ENCODE assay signal across 7 cellular contexts in genomic region chr17:37041931-37042330, GRCh38.
"Had no signal": no experiment of that assay in that cellular context is flagged by ENCODE, and none has a peak within 500 bp of the region (broad histone marks: within the 10 kb centered on the region; RNA-seq: fewer than 3 reads in every experiment).

No MANE protein-coding gene starts in this region.

- DNase-seq: H9, HCEC 1CT, KG1 had no signal

- ATAC-seq: GM23338 had no signal

- FAIRE-seq: H1, H54 had no signal

- H2AFZ ChIP-seq: GM23338 had no signal

- H3K4me3 ChIP-seq: GM23338 had no signal

- H3K4me2 ChIP-seq: GM23338 had no signal

- H3K27ac ChIP-seq: HL-60 had no signal
